ENCODE assay signal across 1 cellular context in genomic region chr2:9250498-9251153, GRCh38.
TF ChIP-seq lines count a peak whose summit lies in the region.

No MANE protein-coding gene starts in this region.

TF ChIP-seq in HepG2, 621 proteins besides CTCF, POLR2A, EP300 and RAD21 (continued from another document):
- TF ChIP-seq, protein P1, sequence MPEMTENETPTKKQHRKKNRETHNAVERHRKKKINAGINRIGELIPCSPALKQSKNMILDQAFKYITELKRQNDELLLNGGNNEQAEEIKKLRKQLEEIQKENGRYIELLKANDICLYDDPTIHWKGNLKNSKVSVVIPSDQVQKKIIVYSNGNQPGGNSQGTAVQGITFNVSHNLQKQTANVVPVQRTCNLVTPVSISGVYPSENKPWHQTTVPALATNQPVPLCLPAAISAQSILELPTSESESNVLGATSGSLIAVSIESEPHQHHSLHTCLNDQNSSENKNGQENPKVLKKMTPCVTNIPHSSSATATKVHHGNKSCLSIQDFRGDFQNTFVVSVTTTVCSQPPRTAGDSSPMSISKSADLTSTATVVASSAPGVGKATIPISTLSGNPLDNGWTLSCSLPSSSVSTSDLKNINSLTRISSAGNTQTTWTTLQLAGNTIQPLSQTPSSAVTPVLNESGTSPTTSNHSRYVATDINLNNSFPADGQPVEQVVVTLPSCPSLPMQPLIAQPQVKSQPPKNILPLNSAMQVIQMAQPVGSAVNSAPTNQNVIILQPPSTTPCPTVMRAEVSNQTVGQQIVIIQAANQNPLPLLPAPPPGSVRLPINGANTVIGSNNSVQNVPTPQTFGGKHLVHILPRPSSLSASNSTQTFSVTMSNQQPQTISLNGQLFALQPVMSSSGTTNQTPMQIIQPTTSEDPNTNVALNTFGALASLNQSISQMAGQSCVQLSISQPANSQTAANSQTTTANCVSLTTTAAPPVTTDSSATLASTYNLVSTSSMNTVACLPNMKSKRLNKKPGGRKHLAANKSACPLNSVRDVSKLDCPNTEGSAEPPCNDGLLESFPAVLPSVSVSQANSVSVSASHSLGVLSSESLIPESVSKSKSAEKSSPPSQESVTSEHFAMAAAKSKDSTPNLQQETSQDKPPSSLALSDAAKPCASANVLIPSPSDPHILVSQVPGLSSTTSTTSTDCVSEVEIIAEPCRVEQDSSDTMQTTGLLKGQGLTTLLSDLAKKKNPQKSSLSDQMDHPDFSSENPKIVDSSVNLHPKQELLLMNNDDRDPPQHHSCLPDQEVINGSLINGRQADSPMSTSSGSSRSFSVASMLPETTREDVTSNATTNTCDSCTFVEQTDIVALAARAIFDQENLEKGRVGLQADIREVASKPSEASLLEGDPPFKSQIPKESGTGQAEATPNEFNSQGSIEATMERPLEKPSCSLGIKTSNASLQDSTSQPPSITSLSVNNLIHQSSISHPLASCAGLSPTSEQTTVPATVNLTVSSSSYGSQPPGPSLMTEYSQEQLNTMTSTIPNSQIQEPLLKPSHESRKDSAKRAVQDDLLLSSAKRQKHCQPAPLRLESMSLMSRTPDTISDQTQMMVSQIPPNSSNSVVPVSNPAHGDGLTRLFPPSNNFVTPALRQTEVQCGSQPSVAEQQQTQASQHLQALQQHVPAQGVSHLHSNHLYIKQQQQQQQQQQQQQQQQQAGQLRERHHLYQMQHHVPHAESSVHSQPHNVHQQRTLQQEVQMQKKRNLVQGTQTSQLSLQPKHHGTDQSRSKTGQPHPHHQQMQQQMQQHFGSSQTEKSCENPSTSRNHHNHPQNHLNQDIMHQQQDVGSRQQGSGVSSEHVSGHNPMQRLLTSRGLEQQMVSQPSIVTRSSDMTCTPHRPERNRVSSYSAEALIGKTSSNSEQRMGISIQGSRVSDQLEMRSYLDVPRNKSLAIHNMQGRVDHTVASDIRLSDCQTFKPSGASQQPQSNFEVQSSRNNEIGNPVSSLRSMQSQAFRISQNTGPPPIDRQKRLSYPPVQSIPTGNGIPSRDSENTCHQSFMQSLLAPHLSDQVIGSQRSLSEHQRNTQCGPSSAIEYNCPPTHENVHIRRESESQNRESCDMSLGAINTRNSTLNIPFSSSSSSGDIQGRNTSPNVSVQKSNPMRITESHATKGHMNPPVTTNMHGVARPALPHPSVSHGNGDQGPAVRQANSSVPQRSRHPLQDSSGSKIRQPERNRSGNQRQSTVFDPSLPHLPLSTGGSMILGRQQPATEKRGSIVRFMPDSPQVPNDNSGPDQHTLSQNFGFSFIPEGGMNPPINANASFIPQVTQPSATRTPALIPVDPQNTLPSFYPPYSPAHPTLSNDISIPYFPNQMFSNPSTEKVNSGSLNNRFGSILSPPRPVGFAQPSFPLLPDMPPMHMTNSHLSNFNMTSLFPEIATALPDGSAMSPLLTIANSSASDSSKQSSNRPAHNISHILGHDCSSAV (CRISPR knock-in tag; IDR thresholded peaks at IDR 0.05; ENCODE audit: borderline replicate concordance): no peak
- TF ChIP-seq CENPT (CRISPR knock-in tag; IDR thresholded peaks at IDR 0.05; ENCODE audit: low read depth) (no peak), HNF4G (IDR thresholded peaks at IDR 0.05; ENCODE audit: borderline replicate concordance, low read depth, low read length) (no peak), HNF4G (CRISPR knock-in tag; IDR thresholded peaks at IDR 0.05; ENCODE audit: borderline replicate concordance, low read depth) (no peak), NPAS2 (CRISPR knock-in tag; IDR thresholded peaks at IDR 0.05; ENCODE audit: borderline replicate concordance) (no peak), SIN3A (IDR thresholded peaks at IDR 0.05; ENCODE audit: borderline replicate concordance, low read depth, low read length) (no peak), NFRKB (IDR thresholded peaks at IDR 0.05) (no peak), ZNF780A (CRISPR knock-in tag; IDR thresholded peaks at IDR 0.05) (no peak), ZFP37 (CRISPR knock-in tag; IDR thresholded peaks at IDR 0.05; ENCODE audit: borderline replicate concordance) (no peak), TBL1XR1 (IDR thresholded peaks at IDR 0.05; ENCODE audit: borderline replicate concordance, low read length, partially characterized antibody) (no peak), SP1 (IDR thresholded peaks at IDR 0.05) (no peak), SP1 (CRISPR knock-in tag; IDR thresholded peaks at IDR 0.05) (no peak), ZNF318 (CRISPR knock-in tag; IDR thresholded peaks at IDR 0.05) (no peak), GPN1 (CRISPR knock-in tag; IDR thresholded peaks at IDR 0.05; ENCODE audit: borderline replicate concordance) (no peak), PHF21A (CRISPR knock-in tag; IDR thresholded peaks at IDR 0.05) (no peak), RFXANK (CRISPR knock-in tag; IDR thresholded peaks at IDR 0.05) (no peak), PRMT3 (CRISPR knock-in tag; IDR thresholded peaks at IDR 0.05; ENCODE audit: borderline replicate concordance, low read depth) (no peak)
